Comparison of ENCODE assay signal across 16 cellular contexts in genomic region chr18:42893991-42894390, GRCh38.
A peak's percentile ranks its signal among the peaks of the same experiment; 100 is the strongest.
DNase-seq lines count a peak whose midpoint lies in the region; ATAC-seq and TF ChIP-seq lines count a peak whose summit lies in the region.
"Had no signal": no experiment of that assay in that cellular context is flagged by ENCODE, and none has a peak within 500 bp of the region (broad histone marks: within the 10 kb centered on the region; RNA-seq: fewer than 3 reads in every experiment).

No MANE protein-coding gene starts in this region.

- H3K27ac ChIP-seq in BLaER1 (no peak overlapping the region), WERI-Rb-1 (no peak overlapping the region), tibial artery (no peak overlapping the region)
- H3K27ac ChIP-seq: KMS-11, Peyer's patch had no signal

- H3K4me2 ChIP-seq in BLaER1: peak overlapping the region; percentile 42
- H3K4me2 ChIP-seq: KMS-11 had no signal

- no peak overlapping the region for H3K9ac ChIP-seq in BLaER1
- H3K9ac ChIP-seq: KMS-11 had no signal

- intact Hi-C loops in tibial artery (cut with DNase I; ENCODE audit: low total_unique reads): no loop called here

- H4K20me1 ChIP-seq in BLaER1: no peaks in the 10 kb centered on the region

- H3K27me3 ChIP-seq in BLaER1: no peaks in the 10 kb centered on the region
- no peaks in the 10 kb centered on the region for H3K27me3 ChIP-seq in WERI-Rb-1 (ENCODE audit: insufficient read depth, low read depth, severe bottlenecking)
- H3K27me3 ChIP-seq in tibial artery: no peaks in the 10 kb centered on the region
- H3K27me3 ChIP-seq: MG63, Peyer's patch had no signal

- ATAC-seq in HG02678 (IDR thresholded peaks at IDR 0.05; ENCODE audit: unreplicated experiment): no peak
- ATAC-seq: HepG2 had no signal

- H3K9me3 ChIP-seq in BLaER1: no peaks in the 10 kb centered on the region
- no peaks in the 10 kb centered on the region for H3K9me3 ChIP-seq in WERI-Rb-1 (ENCODE audit: severe bottlenecking)
- H3K9me3 ChIP-seq in tibial artery: no peaks in the 10 kb centered on the region
- H3K9me3 ChIP-seq: MG63, Peyer's patch had no signal

- H3K4me1 ChIP-seq in BLaER1 (peaks cover 21% of the 10 kb centered on the region), tibial artery (no peaks in the 10 kb centered on the region)
- H3K4me1 ChIP-seq: Peyer's patch had no signal

- H3K4me3 ChIP-seq in BLaER1 (no peak overlapping the region), WERI-Rb-1 (ENCODE audit: low read depth, low read length) (no peak overlapping the region), tibial artery (no peak overlapping the region)
- H3K4me3 ChIP-seq: MG63, Peyer's patch had no signal

- no peak for TF ChIP-seq CTCF in WERI-Rb-1 (IDR thresholded peaks at IDR 0.05; ENCODE audit: low read depth, low read length)
- TF ChIP-seq CTCF in tibial artery (IDR thresholded peaks at IDR 0.05): no peak

- H3K36me3 ChIP-seq in BLaER1 (no peaks in the 10 kb centered on the region), WERI-Rb-1 (no peaks in the 10 kb centered on the region), tibial artery (no peaks in the 10 kb centered on the region)
- H3K36me3 ChIP-seq: MG63, Peyer's patch had no signal

- peak; percentile 46 for DNase-seq in DMS153 treated with DMSO at 0.1 percent for 48 hours (lab: John Stamatoyannopoulos, UW; ENCODE audit: unreplicated experiment)
- DNase-seq in NCI-H510A (lab: John Stamatoyannopoulos, UW): peak; percentile 62
- DNase-seq in WERI-Rb-1: peak; percentile 13
- no peak for DNase-seq in tibial artery
- DNase-seq in NCI-H2171 treated with DMSO at 0.1 percent for 48 hours (lab: John Stamatoyannopoulos, UW): no peak
- DNase-seq: CD4-positive, alpha-beta memory T cell; MG63; NCI-H1105; NCI-H524 treated with DMSO at 0.1 percent for 48 hours; Peyer's patch; Right ventricle myocardium superior; T-helper 2 cell had no signal

Comparison
In these comparisons a context has a peak if more than half of its experiments do, and no peak if none do; other contexts are left out.
1. DNase-seq: peak in DMS153 treated with DMSO at 0.1 percent for 48 hours (single experiment), NCI-H510A (single experiment) and WERI-Rb-1 (single experiment); none in tibial artery (0 of 2) and NCI-H2171 treated with DMSO at 0.1 percent for 48 hours (single experiment).